19 cellular contexts compared by ENCODE assay signal in genomic region chr2:203574824-203575223, GRCh38.
"Had no signal": no experiment of that assay in that cellular context is flagged by ENCODE, and none has a peak within 500 bp of the region (broad histone marks: within the 10 kb centered on the region; RNA-seq: fewer than 3 reads in every experiment).

No MANE protein-coding gene starts in this region.

- DNase-seq: activated CD4-positive, alpha-beta memory T cell treated with anti-CD3 and anti-CD28 coated beads for 36 hours; activated CD4-positive, alpha-beta T cell treated with anti-CD3 and anti-CD28 coated beads for 36 hours; activated CD8-positive, alpha-beta memory T cell treated with anti-CD3 and anti-CD28 coated beads, Interleukin-2, amount 10 ng/mL, durations not matched to agents 7 days and 5 days; activated naive CD4-positive, alpha-beta T cell treated with anti-CD3 and anti-CD28 coated beads, Interleukin-2, amount 10 ng/mL, durations not matched to agents 7 days and 5 days; activated T-cell treated with anti-CD3 and anti-CD28 coated beads, Interleukin-2, amount 50 U/mL, for 24 hours; adrenal gland; caudate nucleus; foreskin fibroblast; kidney glomerular epithelial cell; left ventricle myocardium superior; mesenchymal stem cell; natural killer cell; nucleus accumbens; right cardiac atrium; stimulated activated naive CD8-positive, alpha-beta T cell treated with anti-CD3 and anti-CD28 coated beads, Interleukin-15, amount 100 ng/mL, for 72 hours; testis; upper lobe of right lung had no signal

- ATAC-seq: activated CD4-positive, alpha-beta T cell treated with anti-CD3 and anti-CD28 coated beads for 36 hours; activated CD8-positive, alpha-beta memory T cell treated with anti-CD3 and anti-CD28 coated beads, Interleukin-2, amount 10 ng/mL, durations not matched to agents 7 days and 5 days; esophagus mucosa; left ventricle myocardium superior; natural killer cell; right cardiac atrium; stimulated activated naive CD8-positive, alpha-beta T cell treated with anti-CD3 and anti-CD28 coated beads, Interleukin-15, amount 100 ng/mL, for 72 hours; upper lobe of right lung had no signal

- H3K27me3 Mint-ChIP-seq: activated CD4-positive, alpha-beta T cell treated with anti-CD3 and anti-CD28 coated beads for 36 hours; stimulated activated naive CD8-positive, alpha-beta T cell treated with anti-CD3 and anti-CD28 coated beads, Interleukin-15, amount 100 ng/mL, for 72 hours had no signal

- H3K4me3 Mint-ChIP-seq: activated CD4-positive, alpha-beta memory T cell treated with anti-CD3 and anti-CD28 coated beads for 36 hours; activated CD4-positive, alpha-beta T cell treated with anti-CD3 and anti-CD28 coated beads for 36 hours; activated CD8-positive, alpha-beta memory T cell treated with anti-CD3 and anti-CD28 coated beads, Interleukin-2, amount 10 ng/mL, durations not matched to agents 7 days and 5 days; activated naive CD4-positive, alpha-beta T cell treated with anti-CD3 and anti-CD28 coated beads, Interleukin-2, amount 10 ng/mL, durations not matched to agents 7 days and 5 days; activated T-cell treated with anti-CD3 and anti-CD28 coated beads, Interleukin-2, amount 50 U/mL, for 24 hours; natural killer cell; stimulated activated naive CD8-positive, alpha-beta T cell treated with anti-CD3 and anti-CD28 coated beads, Interleukin-15, amount 100 ng/mL, for 72 hours had no signal

- H3K4me1 ChIP-seq: testis, upper lobe of right lung had no signal

- H3K36me3 Mint-ChIP-seq: activated CD4-positive, alpha-beta memory T cell treated with anti-CD3 and anti-CD28 coated beads for 36 hours; activated naive CD4-positive, alpha-beta T cell treated with anti-CD3 and anti-CD28 coated beads, Interleukin-2, amount 10 ng/mL, durations not matched to agents 7 days and 5 days; natural killer cell had no signal

- H3K9me3 ChIP-seq: adrenal gland, testis, upper lobe of right lung had no signal

- H3K27ac ChIP-seq: adrenal gland, testis, upper lobe of right lung had no signal

- H3K4me3 ChIP-seq: adrenal gland, testis, upper lobe of right lung had no signal

- H3K27ac Mint-ChIP-seq: activated CD4-positive, alpha-beta memory T cell treated with anti-CD3 and anti-CD28 coated beads for 36 hours; activated CD4-positive, alpha-beta T cell treated with anti-CD3 and anti-CD28 coated beads for 36 hours; activated CD8-positive, alpha-beta memory T cell treated with anti-CD3 and anti-CD28 coated beads, Interleukin-2, amount 10 ng/mL, durations not matched to agents 7 days and 5 days; activated naive CD4-positive, alpha-beta T cell treated with anti-CD3 and anti-CD28 coated beads, Interleukin-2, amount 10 ng/mL, durations not matched to agents 7 days and 5 days; activated T-cell treated with anti-CD3 and anti-CD28 coated beads, Interleukin-2, amount 50 U/mL, for 24 hours; natural killer cell; progenitor cell of endocrine pancreas; stimulated activated naive CD8-positive, alpha-beta T cell treated with anti-CD3 and anti-CD28 coated beads, Interleukin-15, amount 100 ng/mL, for 72 hours had no signal

- H3K36me3 ChIP-seq: adrenal gland, upper lobe of right lung had no signal

- H3K27me3 ChIP-seq: adrenal gland, testis, upper lobe of right lung had no signal

- H3K9me3 Mint-ChIP-seq: activated CD4-positive, alpha-beta memory T cell treated with anti-CD3 and anti-CD28 coated beads for 36 hours; activated naive CD4-positive, alpha-beta T cell treated with anti-CD3 and anti-CD28 coated beads, Interleukin-2, amount 10 ng/mL, durations not matched to agents 7 days and 5 days; activated T-cell treated with anti-CD3 and anti-CD28 coated beads, Interleukin-2, amount 50 U/mL, for 24 hours; natural killer cell; stimulated activated naive CD8-positive, alpha-beta T cell treated with anti-CD3 and anti-CD28 coated beads, Interleukin-15, amount 100 ng/mL, for 72 hours had no signal
